ENCODE assay signal across 11 cellular contexts in genomic region chr2:60834270-60834717, GRCh38. TPM values are rescaled to one million over a fixed set of nuclear protein-coding genes. Genes with fewer than 3 reads are reported as not detected.
A peak's percentile ranks its signal among the peaks of the same experiment; 100 is the strongest.
DNase-seq lines count a peak whose midpoint lies in the region; ATAC-seq and TF ChIP-seq lines count a peak whose summit lies in the region.
"Had no signal": no experiment of that assay in that cellular context is flagged by ENCODE, and none has a peak within 500 bp of the region (broad histone marks: within the 10 kb centered on the region; RNA-seq: fewer than 3 reads in every experiment).

No MANE protein-coding gene starts in this region.

- peak; percentile 27 for ATAC-seq in activated CD8-positive, alpha-beta T cell treated with anti-CD3 and anti-CD28 coated beads for 36 hours
- no peak for ATAC-seq in activated CD8-positive, alpha-beta T cell treated with anti-CD3 and anti-CD28 coated beads, Interleukin-2, amount 10 ng/mL, durations not matched to agents 7 days and 5 days
- peak; percentile 50 for ATAC-seq in HG02759 (IDR thresholded peaks at IDR 0.05; ENCODE audit: unreplicated experiment)
- ATAC-seq in stimulated activated naive B cell treated with anti-CD40 and anti-IgM and Interleukin-4, amounts not matched to agents 10 μg/mL and 1 μg/mL and 100 μg/mL, for 72 hours (replicated peaks) = peak; percentile 76 to 83
- no peak for ATAC-seq in aorta (ENCODE audit: low FRiP score)
- ATAC-seq: A549 had no signal

- H4K20me1 ChIP-seq in OCI-LY1 (ENCODE audit: insufficient read depth, low read length) = no peaks in the 10 kb centered on the region

- no peaks in the 10 kb centered on the region for H3K27me3 ChIP-seq in OCI-LY1 (ENCODE audit: insufficient read depth, low read length)
- peaks cover 0 to 5% of the 10 kb centered on the region in 2 donors for H3K27me3 ChIP-seq in aorta (ENCODE audit: control insufficient read depth in 1 of 2, insufficient read depth in 2 of 2, low read length in 1 of 2)

- H3K4me1 ChIP-seq in OCI-LY1 (ENCODE audit: insufficient read depth, low read length, severe bottlenecking) = peaks cover 52% of the 10 kb centered on the region
- no peaks in the 10 kb centered on the region for H3K4me1 ChIP-seq in aorta (ENCODE audit: control insufficient read depth in 1 of 2, insufficient read depth in 2 of 2, low read length in 2 of 2)
- H3K4me1 ChIP-seq: A549 had no signal

- H3K9me3 Mint-ChIP-seq in activated CD8-positive, alpha-beta T cell treated with anti-CD3 and anti-CD28 coated beads for 36 hours = no peaks in the 10 kb centered on the region
- no peaks in the 10 kb centered on the region for H3K9me3 Mint-ChIP-seq in activated CD8-positive, alpha-beta T cell treated with anti-CD3 and anti-CD28 coated beads, Interleukin-2, amount 10 ng/mL, durations not matched to agents 7 days and 5 days (ENCODE audit: insufficient read depth)
- peaks cover 14 to 25% of the 10 kb centered on the region in 2 donors for H3K9me3 Mint-ChIP-seq in stimulated activated naive B cell treated with anti-CD40 and anti-IgM and Interleukin-4, amounts not matched to agents 10 μg/mL and 1 μg/mL and 100 μg/mL, for 72 hours

- POLR2A ChIA-PET in activated CD8-positive, alpha-beta T cell treated with anti-CD3 and anti-CD28 coated beads for 36 hours (lab: Charles Lee) = no interaction called here
- POLR2A ChIA-PET in activated CD8-positive, alpha-beta T cell treated with anti-CD3 and anti-CD28 coated beads, Interleukin-2, amount 10 ng/mL, durations not matched to agents 7 days and 5 days (lab: Charles Lee) = no interaction called here

- no peaks in the 10 kb centered on the region for H3K36me3 Mint-ChIP-seq in activated CD8-positive, alpha-beta T cell treated with anti-CD3 and anti-CD28 coated beads for 36 hours (ENCODE audit: low read depth)
- H3K36me3 Mint-ChIP-seq in activated CD8-positive, alpha-beta T cell treated with anti-CD3 and anti-CD28 coated beads, Interleukin-2, amount 10 ng/mL, durations not matched to agents 7 days and 5 days (ENCODE audit: low read depth) = no peaks in the 10 kb centered on the region
- peaks cover 27 to 44% of the 10 kb centered on the region in 2 donors for H3K36me3 Mint-ChIP-seq in stimulated activated naive B cell treated with anti-CD40 and anti-IgM and Interleukin-4, amounts not matched to agents 10 μg/mL and 1 μg/mL and 100 μg/mL, for 72 hours

- H3K27me3 Mint-ChIP-seq in activated CD8-positive, alpha-beta T cell treated with anti-CD3 and anti-CD28 coated beads for 36 hours = no peaks in the 10 kb centered on the region
- H3K27me3 Mint-ChIP-seq in activated CD8-positive, alpha-beta T cell treated with anti-CD3 and anti-CD28 coated beads, Interleukin-2, amount 10 ng/mL, durations not matched to agents 7 days and 5 days (ENCODE audit: low read depth) = peaks cover 3% of the 10 kb centered on the region
- no peaks in the 10 kb centered on the region for H3K27me3 Mint-ChIP-seq in stimulated activated naive B cell treated with anti-CD40 and anti-IgM and Interleukin-4, amounts not matched to agents 10 μg/mL and 1 μg/mL and 100 μg/mL, for 72 hours

- H3K27ac Mint-ChIP-seq in activated CD8-positive, alpha-beta T cell treated with anti-CD3 and anti-CD28 coated beads for 36 hours = peak overlapping the region; percentile 36
- no peak overlapping the region for H3K27ac Mint-ChIP-seq in activated CD8-positive, alpha-beta T cell treated with anti-CD3 and anti-CD28 coated beads, Interleukin-2, amount 10 ng/mL, durations not matched to agents 7 days and 5 days
- H3K27ac Mint-ChIP-seq in stimulated activated naive B cell treated with anti-CD40 and anti-IgM and Interleukin-4, amounts not matched to agents 10 μg/mL and 1 μg/mL and 100 μg/mL, for 72 hours = peak overlapping the region; percentile 100

- no peak for TF ChIP-seq CTCF in activated CD8-positive, alpha-beta T cell treated with anti-CD3 and anti-CD28 coated beads for 36 hours (IDR thresholded peaks at IDR 0.05)
- TF ChIP-seq CTCF in OCI-LY1 (IDR thresholded peaks at IDR 0.05; ENCODE audit: low read length) (no peak), coronary artery (IDR thresholded peaks at IDR 0.05) (no peak)

- H3K27ac ChIP-seq in OCI-LY1 (ENCODE audit: low read depth, low read length, poor library complexity, severe bottlenecking) (no peak overlapping the region), coronary artery (peak overlapping the region in 1 of 2 donors; percentile 11), aorta (ENCODE audit: low read depth in 1 of 2, low read length in 2 of 2) (no peak overlapping the region)
- H3K27ac ChIP-seq: A549 had no signal

- intact Hi-C loops in activated CD8-positive, alpha-beta T cell treated with anti-CD3 and anti-CD28 coated beads for 36 hours (cut with micrococcal nuclease) = loop anchor here (5.0 kb wide), 1 partner anchor 38 kb away; no protein-coding TSS in a partner anchor
- intact Hi-C loops in aorta (cut with DNase I) = no loop called here

- H3K36me3 ChIP-seq in OCI-LY1 (ENCODE audit: insufficient read depth, low read length) = no peaks in the 10 kb centered on the region; the same call in 1 of the 2 replicates
- H3K36me3 ChIP-seq in aorta (ENCODE audit: control insufficient read depth in 1 of 2, insufficient read depth in 2 of 2, low read length in 1 of 2) = no peaks in the 10 kb centered on the region

- H2AFZ ChIP-seq in OCI-LY1 (ENCODE audit: low read length) = no peak overlapping the region

- H3K4me2 ChIP-seq in OCI-LY1 (ENCODE audit: low read length) = peak overlapping the region; percentile 3; the same call in 1 of the 2 replicates
- H3K4me2 ChIP-seq: A549 had no signal

- no peaks in the 10 kb centered on the region for H3K9me2 ChIP-seq in OCI-LY1 (ENCODE audit: low read depth, low read length)

- H3K4me3 ChIP-seq in OCI-LY1 (ENCODE audit: low read depth, low read length, poor library complexity, severe bottlenecking) = no peak overlapping the region
- no peak overlapping the region for H3K4me3 ChIP-seq in coronary artery
- H3K4me3 ChIP-seq in aorta (ENCODE audit: low read length in 2 of 2) = no peak overlapping the region
- H3K4me3 ChIP-seq: A549 had no signal

- 35 to 48% methylated on average over 2 of the region's 2 CpGs for WGBS in aorta, 2 donors

- H3K9me3 ChIP-seq in OCI-LY1 (ENCODE audit: low read length) = no peaks in the 10 kb centered on the region
- H3K9me3 ChIP-seq in aorta (ENCODE audit: control insufficient read depth, low read length) = peaks cover 2% of the 10 kb centered on the region
- H3K9me3 ChIP-seq: A549 had no signal

- H3K4me3 Mint-ChIP-seq in activated CD8-positive, alpha-beta T cell treated with anti-CD3 and anti-CD28 coated beads for 36 hours = no peak overlapping the region
- H3K4me3 Mint-ChIP-seq in activated CD8-positive, alpha-beta T cell treated with anti-CD3 and anti-CD28 coated beads, Interleukin-2, amount 10 ng/mL, durations not matched to agents 7 days and 5 days = no peak overlapping the region
- peak overlapping the region; percentile 61 to 78 for H3K4me3 Mint-ChIP-seq in stimulated activated naive B cell treated with anti-CD40 and anti-IgM and Interleukin-4, amounts not matched to agents 10 μg/mL and 1 μg/mL and 100 μg/mL, for 72 hours

- H3K79me2 ChIP-seq in OCI-LY1 (ENCODE audit: insufficient read depth, low read length) = no peaks in the 10 kb centered on the region

- H3F3A ChIP-seq in OCI-LY1 (ENCODE audit: insufficient read depth, low read length) = peaks cover 3% of the 10 kb centered on the region

- DNase-seq in activated CD8-positive, alpha-beta T cell treated with anti-CD3 and anti-CD28 coated beads for 36 hours = no peak
- no peak for DNase-seq in activated CD8-positive, alpha-beta T cell treated with anti-CD3 and anti-CD28 coated beads, Interleukin-2, amount 10 ng/mL, durations not matched to agents 7 days and 5 days
- DNase-seq in stimulated activated naive B cell treated with anti-CD40 and anti-IgM and Interleukin-4, amounts not matched to agents 10 μg/mL and 1 μg/mL and 100 μg/mL, for 72 hours = peak; percentile 89
- no peak for DNase-seq in foreskin melanocyte
- no peak for DNase-seq in coronary artery (ENCODE audit: low spot score)
- DNase-seq in aorta = no peak
- DNase-seq: activated CD4-positive, alpha-beta T cell treated with anti-CD3 and anti-CD28 coated beads, Interleukin-2, amount 50 U/mL, for 1 hour; amygdala had no signal

- H3K4me1 Mint-ChIP-seq in activated CD8-positive, alpha-beta T cell treated with anti-CD3 and anti-CD28 coated beads for 36 hours (ENCODE audit: low read depth) = peaks cover 42% of the 10 kb centered on the region
- H3K4me1 Mint-ChIP-seq in activated CD8-positive, alpha-beta T cell treated with anti-CD3 and anti-CD28 coated beads, Interleukin-2, amount 10 ng/mL, durations not matched to agents 7 days and 5 days (ENCODE audit: low read depth) = no peaks in the 10 kb centered on the region
- H3K4me1 Mint-ChIP-seq in stimulated activated naive B cell treated with anti-CD40 and anti-IgM and Interleukin-4, amounts not matched to agents 10 μg/mL and 1 μg/mL and 100 μg/mL, for 72 hours = peaks cover 72 to 95% of the 10 kb centered on the region in 2 donors

- no peak overlapping the region; the same call in 1 of the 2 replicates for H3K9ac ChIP-seq in OCI-LY1 (ENCODE audit: low read length)

- CTCF ChIA-PET in activated CD8-positive, alpha-beta T cell treated with anti-CD3 and anti-CD28 coated beads for 36 hours (lab: Charles Lee) = interaction anchor here (3.0 kb wide), 1 partner anchor 48 kb away, joined by 11 read pairs; the partner anchor contains the start of gene REL
- CTCF ChIA-PET in activated CD8-positive, alpha-beta T cell treated with anti-CD3 and anti-CD28 coated beads, Interleukin-2, amount 10 ng/mL, durations not matched to agents 7 days and 5 days (lab: Charles Lee) = interaction anchor here (0.7 to 1.4 kb wide), 3 partner anchors 16 to 29 kb away, joined by 3 read pairs; no protein-coding TSS in a partner anchor

RNA-seq across cellular contexts. Expression of gene REL, which starts 47.1 kb away (rescaled TPM):
- 10 to 100 TPM; 84.7 to 85.3 TPM for total RNA-seq in activated CD8-positive, alpha-beta T cell treated with anti-CD3 and anti-CD28 coated beads for 36 hours
- 10 to 100 TPM; 20.1 to 21.6 TPM for total RNA-seq in activated CD8-positive, alpha-beta T cell treated with anti-CD3 and anti-CD28 coated beads, Interleukin-2, amount 10 ng/mL, durations not matched to agents 7 days and 5 days
- 10 to 100 TPM; 16.0 to 23.8 TPM for total RNA-seq in aorta
- polyA plus RNA-seq in aorta = 1 to 10 TPM in 1 of 2 donors, under 1 TPM in 1; 0.74 to 1.4 TPM

Comparison
In these comparisons a context has a peak if more than half of its experiments do, and no peak if none do; other contexts are left out.
1. ATAC-seq: peak in activated CD8-positive, alpha-beta T cell treated with anti-CD3 and anti-CD28 coated beads for 36 hours (single experiment), HG02759 (single experiment) and stimulated activated naive B cell treated with anti-CD40 and anti-IgM and Interleukin-4, amounts not matched to agents 10 μg/mL and 1 μg/mL and 100 μg/mL, for 72 hours (2 of 2); none in activated CD8-positive, alpha-beta T cell treated with anti-CD3 and anti-CD28 coated beads, Interleukin-2, amount 10 ng/mL, durations not matched to agents 7 days and 5 days (single experiment) and aorta (single experiment).
2. H3K4me3 Mint-ChIP-seq: peak in stimulated activated naive B cell treated with anti-CD40 and anti-IgM and Interleukin-4, amounts not matched to agents 10 μg/mL and 1 μg/mL and 100 μg/mL, for 72 hours (2 of 2); none in activated CD8-positive, alpha-beta T cell treated with anti-CD3 and anti-CD28 coated beads for 36 hours (single experiment) and activated CD8-positive, alpha-beta T cell treated with anti-CD3 and anti-CD28 coated beads, Interleukin-2, amount 10 ng/mL, durations not matched to agents 7 days and 5 days (single experiment).